ENCODE assay signal across 9 cellular contexts in genomic region chr1:207698822-207699483, GRCh38.
DNase-seq lines count a peak whose midpoint lies in the region; ATAC-seq lines count a peak whose summit lies in the region.
"Had no signal": no experiment of that assay in that cellular context is flagged by ENCODE, and none has a peak within 500 bp of the region (broad histone marks: within the 10 kb centered on the region; RNA-seq: fewer than 3 reads in every experiment).

No MANE protein-coding gene starts in this region.

- in situ Hi-C loops in HAP-1 (cut with MboI; ENCODE audit: low sequenced_read_pairs) = no loop called here

- intact Hi-C loops in head of caudate nucleus (cut with DNase I) = no loop called here

- H3K27me3 ChIP-seq in HAP-1 (ENCODE audit: low read depth) = no peaks in the 10 kb centered on the region

- no peak overlapping the region for H3K4me3 ChIP-seq in HAP-1
- H3K4me3 ChIP-seq: skin epidermis had no signal

- no peak for ATAC-seq in HG03520 (IDR thresholded peaks at IDR 0.05; ENCODE audit: unreplicated experiment)
- no peak for ATAC-seq in GM19463 (IDR thresholded peaks at IDR 0.05; ENCODE audit: unreplicated experiment)

- no peaks in the 10 kb centered on the region for H3K9me3 ChIP-seq in HAP-1

- no peaks in the 10 kb centered on the region for H3K4me1 ChIP-seq in HAP-1

- peak in 11 of 14 donors; percentile 1 to 51 (median 26) for DNase-seq in C1 segment of cervical spinal cord (lab: John Stamatoyannopoulos, UW)
- DNase-seq in HAP-1 (ENCODE audit: low spot score in 2 of 2) = peak; percentile 50 to 74
- DNase-seq in NCI-H82 (lab: John Stamatoyannopoulos, UW) = peak; percentile 86
- DNase-seq in activated effector memory CD4-positive, alpha-beta T cell treated with anti-CD3 and anti-CD28 coated beads, Interleukin-2, amount 50 U/mL, for 16 hours = peak; percentile 66
- DNase-seq in head of caudate nucleus = peak; percentile 28 to 90 (median 68)
- DNase-seq in putamen (ENCODE audit: low spot score) = peak; percentile 44

- H3K36me3 ChIP-seq in HAP-1 (replicated peaks) = no peaks in the 10 kb centered on the region

Comparison
In these comparisons a context has a peak if more than half of its experiments do, and no peak if none do; other contexts are left out.
1. DNase-seq: peak in every context shown above with its lines; median percentile 86 in NCI-H82; 68 in head of caudate nucleus; 66 in activated effector memory CD4-positive, alpha-beta T cell treated with anti-CD3 and anti-CD28 coated beads, Interleukin-2, amount 50 U/mL, for 16 hours; 62 in HAP-1; 44 in putamen; 26 in C1 segment of cervical spinal cord.